ENCODE assay signal across 1 cellular context in the genomic region with DNA sequence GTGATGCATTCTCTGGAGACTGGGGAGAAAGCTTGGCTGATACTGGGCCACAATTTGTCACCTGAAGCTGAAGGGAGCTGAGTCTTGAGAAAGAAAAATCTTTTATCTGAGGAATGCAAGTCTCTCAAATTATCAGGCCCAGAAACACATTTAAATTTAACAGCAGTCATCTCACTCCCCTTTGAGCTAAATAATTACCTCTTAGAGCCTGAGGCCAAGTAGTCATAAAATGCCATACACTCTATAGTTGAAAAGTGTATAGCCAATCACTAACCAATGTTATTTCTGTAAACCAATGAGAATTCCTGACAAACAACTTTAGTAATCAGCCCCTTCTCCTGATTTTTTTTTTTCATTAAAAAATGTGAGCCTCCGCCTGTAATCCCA.
TF ChIP-seq lines count a peak whose summit lies in the region.

No MANE protein-coding gene starts in this region.

TF ChIP-seq in GM12878, 131 proteins besides CTCF, POLR2A, EP300 and RAD21 (continued from another document):
- TF ChIP-seq, protein P1, sequence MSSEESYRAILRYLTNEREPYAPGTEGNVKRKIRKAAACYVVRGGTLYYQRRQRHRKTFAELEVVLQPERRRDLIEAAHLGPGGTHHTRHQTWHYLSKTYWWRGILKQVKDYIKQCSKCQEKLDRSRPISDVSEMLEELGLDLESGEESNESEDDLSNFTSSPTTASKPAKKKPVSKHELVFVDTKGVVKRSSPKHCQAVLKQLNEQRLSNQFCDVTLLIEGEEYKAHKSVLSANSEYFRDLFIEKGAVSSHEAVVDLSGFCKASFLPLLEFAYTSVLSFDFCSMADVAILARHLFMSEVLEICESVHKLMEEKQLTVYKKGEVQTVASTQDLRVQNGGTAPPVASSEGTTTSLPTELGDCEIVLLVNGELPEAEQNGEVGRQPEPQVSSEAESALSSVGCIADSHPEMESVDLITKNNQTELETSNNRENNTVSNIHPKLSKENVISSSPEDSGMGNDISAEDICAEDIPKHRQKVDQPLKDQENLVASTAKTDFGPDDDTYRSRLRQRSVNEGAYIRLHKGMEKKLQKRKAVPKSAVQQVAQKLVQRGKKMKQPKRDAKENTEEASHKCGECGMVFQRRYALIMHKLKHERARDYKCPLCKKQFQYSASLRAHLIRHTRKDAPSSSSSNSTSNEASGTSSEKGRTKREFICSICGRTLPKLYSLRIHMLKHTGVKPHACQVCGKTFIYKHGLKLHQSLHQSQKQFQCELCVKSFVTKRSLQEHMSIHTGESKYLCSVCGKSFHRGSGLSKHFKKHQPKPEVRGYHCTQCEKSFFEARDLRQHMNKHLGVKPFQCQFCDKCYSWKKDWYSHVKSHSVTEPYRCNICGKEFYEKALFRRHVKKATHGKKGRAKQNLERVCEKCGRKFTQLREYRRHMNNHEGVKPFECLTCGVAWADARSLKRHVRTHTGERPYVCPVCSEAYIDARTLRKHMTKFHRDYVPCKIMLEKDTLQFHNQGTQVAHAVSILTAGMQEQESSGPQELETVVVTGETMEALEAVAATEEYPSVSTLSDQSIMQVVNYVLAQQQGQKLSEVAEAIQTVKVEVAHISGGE (CRISPR knock-in tag; IDR thresholded peaks at IDR 0.05) = no peak
- TF ChIP-seq FOXK2 (IDR thresholded peaks at IDR 0.05) = no peak
- TF ChIP-seq SMAD1 (IDR thresholded peaks at IDR 0.05; ENCODE audit: low read depth, partially characterized antibody) = no peak
- TF ChIP-seq BACH1 (IDR thresholded peaks at IDR 0.05; ENCODE audit: borderline replicate concordance) = no peak
- TF ChIP-seq SIN3A (IDR thresholded peaks at IDR 0.05; ENCODE audit: low read depth, low read length) = no peak
- no peak for TF ChIP-seq BRCA1 (IDR thresholded peaks at IDR 0.05; ENCODE audit: low read depth, low read length)
- TF ChIP-seq BHLHE40 (IDR thresholded peaks at IDR 0.05; ENCODE audit: borderline replicate concordance in 1 of 2, low read depth in 2 of 2, low read length in 1 of 2) = no peak
- no peak for TF ChIP-seq NR2C2 (IDR thresholded peaks at IDR 0.05; ENCODE audit: borderline replicate concordance, control insufficient read depth, insufficient read length, low read depth)
- no peak for TF ChIP-seq LARP7 (IDR thresholded peaks at IDR 0.05)
- TF ChIP-seq, protein P2, sequence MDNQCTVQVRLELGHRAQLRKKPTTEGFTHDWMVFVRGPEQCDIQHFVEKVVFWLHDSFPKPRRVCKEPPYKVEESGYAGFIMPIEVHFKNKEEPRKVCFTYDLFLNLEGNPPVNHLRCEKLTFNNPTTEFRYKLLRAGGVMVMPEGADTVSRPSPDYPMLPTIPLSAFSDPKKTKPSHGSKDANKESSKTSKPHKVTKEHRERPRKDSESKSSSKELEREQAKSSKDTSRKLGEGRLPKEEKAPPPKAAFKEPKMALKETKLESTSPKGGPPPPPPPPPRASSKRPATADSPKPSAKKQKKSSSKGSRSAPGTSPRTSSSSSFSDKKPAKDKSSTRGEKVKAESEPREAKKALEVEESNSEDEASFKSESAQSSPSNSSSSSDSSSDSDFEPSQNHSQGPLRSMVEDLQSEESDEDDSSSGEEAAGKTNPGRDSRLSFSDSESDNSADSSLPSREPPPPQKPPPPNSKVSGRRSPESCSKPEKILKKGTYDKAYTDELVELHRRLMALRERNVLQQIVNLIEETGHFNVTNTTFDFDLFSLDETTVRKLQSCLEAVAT (IDR thresholded peaks at IDR 0.05) = peak; percentile 51; the same call in 1 of the 2 replicates
- TF ChIP-seq, protein P3, sequence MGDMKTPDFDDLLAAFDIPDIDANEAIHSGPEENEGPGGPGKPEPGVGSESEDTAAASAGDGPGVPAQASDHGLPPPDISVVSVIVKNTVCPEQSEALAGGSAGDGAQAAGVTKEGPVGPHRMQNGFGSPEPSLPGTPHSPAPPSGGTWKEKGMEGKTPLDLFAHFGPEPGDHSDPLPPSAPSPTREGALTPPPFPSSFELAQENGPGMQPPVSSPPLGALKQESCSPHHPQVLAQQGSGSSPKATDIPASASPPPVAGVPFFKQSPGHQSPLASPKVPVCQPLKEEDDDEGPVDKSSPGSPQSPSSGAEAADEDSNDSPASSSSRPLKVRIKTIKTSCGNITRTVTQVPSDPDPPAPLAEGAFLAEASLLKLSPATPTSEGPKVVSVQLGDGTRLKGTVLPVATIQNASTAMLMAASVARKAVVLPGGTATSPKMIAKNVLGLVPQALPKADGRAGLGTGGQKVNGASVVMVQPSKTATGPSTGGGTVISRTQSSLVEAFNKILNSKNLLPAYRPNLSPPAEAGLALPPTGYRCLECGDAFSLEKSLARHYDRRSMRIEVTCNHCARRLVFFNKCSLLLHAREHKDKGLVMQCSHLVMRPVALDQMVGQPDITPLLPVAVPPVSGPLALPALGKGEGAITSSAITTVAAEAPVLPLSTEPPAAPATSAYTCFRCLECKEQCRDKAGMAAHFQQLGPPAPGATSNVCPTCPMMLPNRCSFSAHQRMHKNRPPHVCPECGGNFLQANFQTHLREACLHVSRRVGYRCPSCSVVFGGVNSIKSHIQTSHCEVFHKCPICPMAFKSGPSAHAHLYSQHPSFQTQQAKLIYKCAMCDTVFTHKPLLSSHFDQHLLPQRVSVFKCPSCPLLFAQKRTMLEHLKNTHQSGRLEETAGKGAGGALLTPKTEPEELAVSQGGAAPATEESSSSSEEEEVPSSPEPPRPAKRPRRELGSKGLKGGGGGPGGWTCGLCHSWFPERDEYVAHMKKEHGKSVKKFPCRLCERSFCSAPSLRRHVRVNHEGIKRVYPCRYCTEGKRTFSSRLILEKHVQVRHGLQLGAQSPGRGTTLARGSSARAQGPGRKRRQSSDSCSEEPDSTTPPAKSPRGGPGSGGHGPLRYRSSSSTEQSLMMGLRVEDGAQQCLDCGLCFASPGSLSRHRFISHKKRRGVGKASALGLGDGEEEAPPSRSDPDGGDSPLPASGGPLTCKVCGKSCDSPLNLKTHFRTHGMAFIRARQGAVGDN (IDR thresholded peaks at IDR 0.05) = 0 out of 2 replicates have a peak, but pooled peaks have one; percentile 2
- TF ChIP-seq ZNF24 (IDR thresholded peaks at IDR 0.05) = no peak
- TF ChIP-seq, protein P4, sequence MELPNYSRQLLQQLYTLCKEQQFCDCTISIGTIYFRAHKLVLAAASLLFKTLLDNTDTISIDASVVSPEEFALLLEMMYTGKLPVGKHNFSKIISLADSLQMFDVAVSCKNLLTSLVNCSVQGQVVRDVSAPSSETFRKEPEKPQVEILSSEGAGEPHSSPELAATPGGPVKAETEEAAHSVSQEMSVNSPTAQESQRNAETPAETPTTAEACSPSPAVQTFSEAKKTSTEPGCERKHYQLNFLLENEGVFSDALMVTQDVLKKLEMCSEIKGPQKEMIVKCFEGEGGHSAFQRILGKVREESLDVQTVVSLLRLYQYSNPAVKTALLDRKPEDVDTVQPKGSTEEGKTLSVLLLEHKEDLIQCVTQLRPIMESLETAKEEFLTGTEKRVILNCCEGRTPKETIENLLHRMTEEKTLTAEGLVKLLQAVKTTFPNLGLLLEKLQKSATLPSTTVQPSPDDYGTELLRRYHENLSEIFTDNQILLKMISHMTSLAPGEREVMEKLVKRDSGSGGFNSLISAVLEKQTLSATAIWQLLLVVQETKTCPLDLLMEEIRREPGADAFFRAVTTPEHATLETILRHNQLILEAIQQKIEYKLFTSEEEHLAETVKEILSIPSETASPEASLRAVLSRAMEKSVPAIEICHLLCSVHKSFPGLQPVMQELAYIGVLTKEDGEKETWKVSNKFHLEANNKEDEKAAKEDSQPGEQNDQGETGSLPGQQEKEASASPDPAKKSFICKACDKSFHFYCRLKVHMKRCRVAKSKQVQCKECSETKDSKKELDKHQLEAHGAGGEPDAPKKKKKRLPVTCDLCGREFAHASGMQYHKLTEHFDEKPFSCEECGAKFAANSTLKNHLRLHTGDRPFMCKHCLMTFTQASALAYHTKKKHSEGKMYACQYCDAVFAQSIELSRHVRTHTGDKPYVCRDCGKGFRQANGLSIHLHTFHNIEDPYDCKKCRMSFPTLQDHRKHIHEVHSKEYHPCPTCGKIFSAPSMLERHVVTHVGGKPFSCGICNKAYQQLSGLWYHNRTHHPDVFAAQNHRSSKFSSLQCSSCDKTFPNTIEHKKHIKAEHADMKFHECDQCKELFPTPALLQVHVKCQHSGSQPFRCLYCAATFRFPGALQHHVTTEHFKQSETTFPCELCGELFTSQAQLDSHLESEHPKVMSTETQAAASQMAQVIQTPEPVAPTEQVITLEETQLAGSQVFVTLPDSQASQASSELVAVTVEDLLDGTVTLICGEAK (IDR thresholded peaks at IDR 0.05; ENCODE audit: borderline replicate concordance) = no peak
- TF ChIP-seq ESRRA (IDR thresholded peaks at IDR 0.05; ENCODE audit: low read length) = no peak
TF ChIP-seq in GM12878: peak in this region for 2.
